9 cellular contexts compared by ENCODE assay signal in the genomic region with DNA sequence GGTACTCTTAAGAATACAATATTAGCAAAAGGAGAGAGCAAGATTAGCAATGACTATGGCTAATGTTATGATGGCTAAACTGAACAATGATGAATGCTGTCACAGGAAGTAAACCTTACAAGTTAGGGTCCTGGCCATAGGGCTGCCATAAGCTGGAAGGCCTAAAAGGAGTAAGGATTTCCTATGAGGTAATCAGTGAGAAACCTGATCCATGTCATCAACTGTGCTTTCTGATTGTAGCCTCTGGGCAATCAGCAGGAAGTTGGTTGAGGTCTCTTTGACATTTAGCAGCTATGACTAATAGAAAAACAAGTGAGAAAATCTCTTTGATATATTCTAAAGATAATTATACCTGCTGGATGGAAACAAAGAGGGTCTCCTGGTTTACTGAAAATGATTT.
DNase-seq lines count a peak whose midpoint lies in the region; ATAC-seq lines count a peak whose summit lies in the region.
"Had no signal": no experiment of that assay in that cellular context is flagged by ENCODE, and none has a peak within 500 bp of the region (broad histone marks: within the 10 kb centered on the region; RNA-seq: fewer than 3 reads in every experiment).

No MANE protein-coding gene starts in this region.

- CTCF ChIA-PET in activated CD4-positive, alpha-beta memory T cell treated with anti-CD3 and anti-CD28 coated beads for 36 hours (lab: Charles Lee), result no interaction called here

- ATAC-seq in HG02763 (IDR thresholded peaks at IDR 0.05; ENCODE audit: unreplicated experiment), result no peak

- intact Hi-C loops in activated CD4-positive, alpha-beta memory T cell treated with anti-CD3 and anti-CD28 coated beads for 36 hours (cut with micrococcal nuclease), result loop anchor here (1.0 to 10.0 kb wide), 3 partner anchors 192 to 286 kb away; partner anchors contain the start of genes R3HDM1 and ZRANB3
- intact Hi-C loops in posterior vena cava (cut with DNase I), result no loop called here

- H3K4me1 Mint-ChIP-seq in activated CD4-positive, alpha-beta memory T cell treated with anti-CD3 and anti-CD28 coated beads for 36 hours (ENCODE audit: low read depth), result peaks cover 4% of the 10 kb centered on the region
- peaks cover 3 to 11% of the 10 kb centered on the region in 2 donors for H3K4me1 Mint-ChIP-seq in immature natural killer cell

- POLR2A ChIA-PET in activated CD4-positive, alpha-beta memory T cell treated with anti-CD3 and anti-CD28 coated beads for 36 hours (lab: Charles Lee), result no interaction called here

- H3K27me3 Mint-ChIP-seq in activated CD4-positive, alpha-beta memory T cell treated with anti-CD3 and anti-CD28 coated beads for 36 hours, result no peaks in the 10 kb centered on the region
- peaks cover 0 to 3% (median 3%) of the 10 kb centered on the region in 3 donors for H3K27me3 Mint-ChIP-seq in immature natural killer cell (ENCODE audit: low read depth in 3 of 3)

- peaks cover 5% of the 10 kb centered on the region for H3K36me3 Mint-ChIP-seq in activated CD4-positive, alpha-beta memory T cell treated with anti-CD3 and anti-CD28 coated beads for 36 hours
- peaks cover 5 to 14% (median 12%) of the 10 kb centered on the region in 3 donors for H3K36me3 Mint-ChIP-seq in immature natural killer cell

- DNase-seq in EL (peak; percentile 73), HT-29 (ENCODE audit: low spot score) (peak; percentile 8), immature natural killer cell (peak; percentile 1 to 3 (median 3)), kidney glomerular epithelial cell (lab: John Stamatoyannopoulos, UW) (no peak), posterior vena cava (ENCODE audit: low spot score) (no peak)
- DNase-seq in activated CD4-positive, alpha-beta memory T cell treated with anti-CD3 and anti-CD28 coated beads for 36 hours, result peak; percentile 20
- DNase-seq: NCI-H774, ovary had no signal

- H3K4me3 Mint-ChIP-seq in activated CD4-positive, alpha-beta memory T cell treated with anti-CD3 and anti-CD28 coated beads for 36 hours, result no peak overlapping the region
- peak overlapping the region in 1 of 5 donors; percentile 21 for H3K4me3 Mint-ChIP-seq in immature natural killer cell

- no peak overlapping the region for H3K27ac Mint-ChIP-seq in activated CD4-positive, alpha-beta memory T cell treated with anti-CD3 and anti-CD28 coated beads for 36 hours
- H3K27ac Mint-ChIP-seq in immature natural killer cell, result peak overlapping the region in 1 of 6 donors; percentile 5

- H3K9me3 Mint-ChIP-seq in activated CD4-positive, alpha-beta memory T cell treated with anti-CD3 and anti-CD28 coated beads for 36 hours, result peaks cover 8% of the 10 kb centered on the region
- peaks cover 0 to 14% (median 1%) of the 10 kb centered on the region in 6 donors for H3K9me3 Mint-ChIP-seq in immature natural killer cell

Comparison
In these comparisons a context has a peak if more than half of its experiments do, and no peak if none do; other contexts are left out.
1. DNase-seq: peak in EL (single experiment), HT-29 (single experiment), activated CD4-positive, alpha-beta memory T cell treated with anti-CD3 and anti-CD28 coated beads for 36 hours (single experiment) and immature natural killer cell (3 of 3); none in kidney glomerular epithelial cell (single experiment) and posterior vena cava (single experiment).